ENCODE assay signal across 21 cellular contexts in the genomic region with DNA sequence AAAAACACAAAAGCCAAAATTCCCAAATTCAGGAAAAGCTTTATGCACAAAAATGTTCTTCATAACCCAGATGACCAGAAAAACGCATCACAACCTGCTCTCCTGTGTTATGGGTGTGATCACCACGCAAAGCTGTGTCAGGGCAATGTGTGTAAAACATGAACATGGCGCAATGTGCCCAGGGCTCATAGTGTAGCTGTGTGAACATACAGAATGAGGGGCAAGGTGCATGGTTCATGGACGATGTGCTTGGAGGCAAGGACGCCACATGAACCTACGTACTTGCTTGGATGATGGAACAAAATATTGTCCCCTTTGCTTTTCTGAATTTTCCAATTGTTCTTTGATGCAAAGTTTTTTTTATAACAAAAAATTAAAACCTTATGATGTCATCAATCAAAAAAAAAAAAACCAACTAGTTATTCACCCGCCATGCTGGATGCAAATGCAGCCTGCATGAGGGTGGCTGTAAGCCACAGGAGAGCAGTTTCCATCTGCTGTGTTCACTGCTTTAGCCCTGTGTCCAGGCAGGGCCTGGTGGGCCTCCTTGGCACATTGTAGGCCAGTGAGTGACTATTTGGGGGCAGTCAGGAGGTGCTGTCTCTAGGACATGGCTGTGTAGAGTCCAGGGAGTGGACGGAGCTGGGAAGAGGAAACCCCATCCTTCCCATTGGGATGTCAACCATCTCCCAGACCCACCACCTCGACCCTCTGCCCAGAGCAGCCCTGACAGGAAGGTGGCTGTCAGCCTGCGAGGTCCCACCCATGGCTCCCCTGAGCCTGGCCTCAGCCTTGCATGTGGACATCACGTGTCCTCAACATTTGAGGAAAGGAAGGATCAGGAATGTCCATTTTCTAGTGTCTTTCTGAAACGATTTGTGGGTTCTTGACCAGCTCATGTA. TPM values are rescaled to one million over a fixed set of nuclear protein-coding genes. Genes with fewer than 3 reads are reported as not detected.
DNase-seq lines count a peak whose midpoint lies in the region; ATAC-seq, FAIRE-seq and TF ChIP-seq lines count a peak whose summit lies in the region.
"Had no signal": no experiment of that assay in that cellular context is flagged by ENCODE, and none has a peak within 500 bp of the region (broad histone marks: within the 10 kb centered on the region; RNA-seq: fewer than 3 reads in every experiment).

No MANE protein-coding gene starts in this region.

- no peak for TF ChIP-seq RAD21 in H1 (IDR thresholded peaks at IDR 0.05 in 1 of 2, conservative IDR thresholded peaks at IDR 0.05 in 1 of 2; ENCODE audit: low read depth in 2 of 2, low read length in 2 of 2)

- TF ChIP-seq EP300 in H1 (IDR thresholded peaks at IDR 0.05; ENCODE audit: borderline replicate concordance in 1 of 2, low read depth in 2 of 2, low read length in 2 of 2): no peak

- CTCF ChIA-PET in H1 (lab: Charles Lee; ENCODE audit: partially characterized antibody): interaction anchor here (0.6 to 1.6 kb wide), 3 partner anchors 10 to 55 kb away, joined by 3 to 5 read pairs (median 3); no protein-coding TSS in a partner anchor

- H4K20me1 ChIP-seq in H1 (replicated peaks in 1 of 2; ENCODE audit: control insufficient read depth in 1 of 2, insufficient read depth in 2 of 2, low read length in 2 of 2): peaks cover 0 to 2% of the 10 kb centered on the region in 2 experiments

- ATAC-seq in left ventricle myocardium superior: no peak
- ATAC-seq in HG02610 (IDR thresholded peaks at IDR 0.05; ENCODE audit: unreplicated experiment): no peak
- no peak for ATAC-seq in GM21723 (IDR thresholded peaks at IDR 0.05; ENCODE audit: unreplicated experiment)
- ATAC-seq: GM23338, HCT116 had no signal

- no peak overlapping the region for H3K14ac ChIP-seq in H1 (ENCODE audit: insufficient read length)

- 77% methylated on average over 12 of the region's 12 CpGs; no CpG with 5 or more reads in 1 of the 2 experiments for WGBS in H1 (ENCODE audit: extremely low coverage in 1 of 2, insufficient coverage in 1 of 2, insufficient read length in 1 of 2, insufficient replicate concordance in 2 of 2, low coverage in 1 of 2, low lambda C conversion rate in 2 of 2, missing lambda C conversion rate in 1 of 2), 2 experiments

- no peak overlapping the region for H2BK120ac ChIP-seq in H1 (replicated peaks; ENCODE audit: low read depth, low read length)

- no peak overlapping the region for H4K91ac ChIP-seq in H1 (replicated peaks; ENCODE audit: insufficient read length, low read length)

- peaks cover 16% of the 10 kb centered on the region; the same call in 1 of the 2 replicates for H3K23me2 ChIP-seq in H1 (ENCODE audit: low read depth, low read length)

- no peak overlapping the region for H3K4me2 ChIP-seq in H1 (ENCODE audit: insufficient read depth in 1 of 2, low read depth in 2 of 2, low read length in 2 of 2)
- H3K4me2 ChIP-seq: GM23338 had no signal

- no peaks in the 10 kb centered on the region for H3K9me3 ChIP-seq in right atrium auricular region
- peaks cover 0 to 15% of the 10 kb centered on the region in 2 experiments; a peak in 1 of 4 replicates for H3K9me3 ChIP-seq in H1 (ENCODE audit: insufficient read depth in 2 of 2, low read depth in 1 of 2, low read length in 1 of 2)
- no peaks in the 10 kb centered on the region for H3K9me3 ChIP-seq in tibial artery
- H3K9me3 ChIP-seq: Peyer's patch had no signal

- H2BK20ac ChIP-seq in H1 (ENCODE audit: low read length): no peak overlapping the region

- H3K36me3 ChIP-seq in right atrium auricular region (no peaks in the 10 kb centered on the region), H1 (ENCODE audit: control insufficient read depth in 2 of 4, insufficient read depth in 4 of 4, low read length in 3 of 4) (no peaks in the 10 kb centered on the region), tibial artery (no peaks in the 10 kb centered on the region)
- H3K36me3 ChIP-seq: BE2C, Peyer's patch had no signal

- no peak overlapping the region for H3K56ac ChIP-seq in H1 (replicated peaks; ENCODE audit: insufficient read length, low read depth, low read length)

- TF ChIP-seq CTCF in right atrium auricular region (IDR thresholded peaks at IDR 0.05) (no peak), H1 (IDR thresholded peaks at IDR 0.05; ENCODE audit: control extremely low read depth in 1 of 3, insufficient read depth in 1 of 3, low read depth in 1 of 3, low read length in 3 of 3) (no peak), tibial artery (IDR thresholded peaks at IDR 0.05) (no peak)

- H3K27me3 ChIP-seq in right atrium auricular region (no peaks in the 10 kb centered on the region), H1 (replicated peaks in 1 of 4; ENCODE audit: control insufficient read depth in 3 of 4, extremely low read depth in 1 of 4, insufficient read depth in 3 of 4, low read length in 3 of 4) (peaks cover 0 to 3% (median 0%) of the 10 kb centered on the region in 4 experiments; a peak in 1 of 7 replicates), tibial artery (peaks cover 0 to 26% of the 10 kb centered on the region in 2 donors)
- H3K27me3 ChIP-seq: BE2C, Peyer's patch had no signal

- H3K27ac ChIP-seq in right atrium auricular region (no peak overlapping the region), H1 (ENCODE audit: low read depth, low read length) (no peak overlapping the region), tibial artery (no peak overlapping the region)
- H3K27ac ChIP-seq: Peyer's patch had no signal

- intact Hi-C loops in left ventricle myocardium superior (cut with micrococcal nuclease): no loop called here
- intact Hi-C loops in tibial artery (cut with DNase I; ENCODE audit: low total_unique reads): no loop called here

- POLR2A ChIA-PET in H1 (lab: Charles Lee; ENCODE audit: partially characterized antibody): interaction anchor here (1.1 kb wide), 1 partner anchor 13 kb away, joined by 3 read pairs; no protein-coding TSS in a partner anchor

- H3K9ac ChIP-seq in H1 (replicated peaks in 1 of 4; ENCODE audit: extremely low read depth in 1 of 4, low read depth in 3 of 4, low read length in 3 of 4): no peak overlapping the region; a peak in 1 of 7 replicates

- peak overlapping the region; percentile 72; the same call in 1 of the 2 replicates for H2BK15ac ChIP-seq in H1 (ENCODE audit: low read length)

- no peaks in the 10 kb centered on the region for H3K4me1 ChIP-seq in right atrium auricular region
- H3K4me1 ChIP-seq in H1 (replicated peaks in 1 of 4; ENCODE audit: control insufficient read depth in 3 of 4, insufficient read depth in 4 of 4, low read length in 3 of 4): no peaks in the 10 kb centered on the region; a peak in 1 of 7 replicates
- H3K4me1 ChIP-seq in tibial artery: no peaks in the 10 kb centered on the region
- H3K4me1 ChIP-seq: BE2C, Peyer's patch had no signal

- no peak overlapping the region for H2AK5ac ChIP-seq in H1 (ENCODE audit: low read depth, low read length)

- TF ChIP-seq POLR2A in H1 (IDR thresholded peaks at IDR 0.05; ENCODE audit: control extremely low read depth in 1 of 2, low read depth in 2 of 2, low read length in 2 of 2): no peak

- H4K8ac ChIP-seq in H1 (ENCODE audit: extremely low read depth, insufficient read depth, low read length): no peak overlapping the region

- H3K79me1 ChIP-seq in H1 (ENCODE audit: low read depth, low read length): peaks cover 3% of the 10 kb centered on the region; the same call in 1 of the 2 replicates

- no peak overlapping the region for H3K23ac ChIP-seq in H1 (ENCODE audit: insufficient read length)

- DNase-seq in left ventricle myocardium superior (peak; percentile 15), right atrium auricular region (ENCODE audit: low spot score) (no peak), H1 (ENCODE audit: low read depth in 1 of 2, low spot score in 2 of 2) (no peak), mesenteric fat pad (ENCODE audit: low spot score) (peak; percentile 59), tibial artery (peak; percentile 7 to 31), MV-4-11 (lab: John Stamatoyannopoulos, UW) (no peak)
- DNase-seq: CD4-positive, CD25-positive, alpha-beta regulatory T cell; COR-L47; GF-D8; KG1; NCI-H1694 treated with DMSO at 0.1 percent for 48 hours; NK-92 treated with Interleukin-12 subunit alpha and Interleukin-12 subunit beta, amount 100 ng/mL, for 24 hours had no signal

- H3K4me3 ChIP-seq in right atrium auricular region (no peak overlapping the region), H1 (ENCODE audit: extremely low read depth in 1 of 4, insufficient read depth in 2 of 4, low read depth in 3 of 4, low read length in 4 of 4) (no peak overlapping the region), tibial artery (no peak overlapping the region)
- H3K4me3 ChIP-seq: GM23338, Peyer's patch had no signal

- no peak for FAIRE-seq in H1 (lab: Jason Lieb, UNC)
- FAIRE-seq: A204.1 had no signal

- no peak overlapping the region for H2BK12ac ChIP-seq in H1 (ENCODE audit: low read depth, low read length)

- H2AFZ ChIP-seq in H1 (ENCODE audit: low read length): no peak overlapping the region
- H2AFZ ChIP-seq: GM23338 had no signal

- no peak overlapping the region for H2BK5ac ChIP-seq in H1 (ENCODE audit: low read depth, low read length)

- H3K79me2 ChIP-seq in H1 (ENCODE audit: control insufficient read depth in 1 of 2, insufficient read depth in 2 of 2, low read length in 2 of 2): no peaks in the 10 kb centered on the region

- no peak overlapping the region for H4K5ac ChIP-seq in H1 (ENCODE audit: insufficient read length, low read depth, low read length)

- no peak overlapping the region for H3K4ac ChIP-seq in H1 (replicated peaks; ENCODE audit: insufficient read length, low read depth, low read length)

- H3K18ac ChIP-seq in H1 (ENCODE audit: extremely low read depth, low read length): no peak overlapping the region

RNA-seq across cellular contexts. Expression of a gene that starts 13.6 kb away (rescaled TPM):
- not detected for total RNA-seq in left ventricle myocardium superior
- total RNA-seq in right atrium auricular region: not detected
- not detected in 2 replicates for total RNA-seq in H1 (2021; fragmentation: NEBNext Ultra II Directional; extraction: Animal tissue kit (Norgen Biotek cat#: 25700))
- 0.08 TPM in 1 of 2 replicates, not detected in the other for polyA plus RNA-seq in H1 (2011; rRNA removed)
- polyA plus RNA-seq in H1 (2011; cell fraction: cytosol; rRNA removed): not detected
- polyA plus RNA-seq in H1 (2011; cell fraction: nucleus; rRNA removed): 0.09 TPM
- not detected in 4 replicates for polyA plus RNA-seq in H1 (2012, experiment 1 of 2)
- polyA plus RNA-seq in H1 (2012, experiment 2 of 2): not detected
- polyA plus RNA-seq in H1 (2013, experiment 1 of 2): not detected
- polyA plus RNA-seq in H1 (2013, experiment 2 of 2): not detected
- polyA minus RNA-seq in H1 (2011; rRNA and poly(A)+ RNA removed): not detected in 2 replicates
- polyA minus RNA-seq in H1 (2011; cell fraction: cytosol; rRNA and poly(A)+ RNA removed): not detected
- 0.90 TPM for polyA minus RNA-seq in H1 (2011; cell fraction: nucleus; rRNA and poly(A)+ RNA removed)
- total RNA-seq in mesenteric fat pad: not detected
- total RNA-seq: CD4-positive, CD25-positive, alpha-beta regulatory T cell; Daoy; GM23338; NCI-H460; Peyer's patch had no signal
- polyA plus RNA-seq: CD4-positive, CD25-positive, alpha-beta regulatory T cell; GM23338 had no signal

RNA-seq across cellular contexts. Expression of a gene that starts 25.0 kb away (rescaled TPM):
- total RNA-seq in left ventricle myocardium superior (not detected), right atrium auricular region (not detected), mesenteric fat pad (not detected)
- total RNA-seq in H1 (2021; fragmentation: NEBNext Ultra II Directional; extraction: Animal tissue kit (Norgen Biotek cat#: 25700)): not detected in 2 replicates
- 0.06 and 0.11 TPM in 2 replicates for polyA plus RNA-seq in H1 (2011; rRNA removed)
- not detected for polyA plus RNA-seq in H1 (2011; cell fraction: cytosol; rRNA removed)
- polyA plus RNA-seq in H1 (2011; cell fraction: nucleus; rRNA removed): 0.13 TPM
- polyA plus RNA-seq in H1 (2012, experiment 1 of 2): 0.16 TPM in 1 of 4 replicates, not detected in the others
- polyA plus RNA-seq in H1 (2012, experiment 2 of 2): not detected
- polyA plus RNA-seq in H1 (2013, experiment 1 of 2): not detected
- polyA plus RNA-seq in H1 (2013, experiment 2 of 2): not detected
- 0.38 and 0.51 TPM in 2 replicates for polyA minus RNA-seq in H1 (2011; rRNA and poly(A)+ RNA removed)
- polyA minus RNA-seq in H1 (2011; cell fraction: cytosol; rRNA and poly(A)+ RNA removed): not detected
- polyA minus RNA-seq in H1 (2011; cell fraction: nucleus; rRNA and poly(A)+ RNA removed): not detected
- total RNA-seq: CD4-positive, CD25-positive, alpha-beta regulatory T cell; Daoy; GM23338; NCI-H460; Peyer's patch had no signal
- polyA plus RNA-seq: CD4-positive, CD25-positive, alpha-beta regulatory T cell had no signal

RNA-seq across cellular contexts. Expression of a gene that starts 32.2 kb away (rescaled TPM):
- total RNA-seq in left ventricle myocardium superior: not detected
- not detected for total RNA-seq in right atrium auricular region
- not detected in 2 replicates for total RNA-seq in H1 (2021; fragmentation: NEBNext Ultra II Directional; extraction: Animal tissue kit (Norgen Biotek cat#: 25700))
- 0.16 TPM in 1 of 2 replicates, not detected in the other for polyA plus RNA-seq in H1 (2011; rRNA removed)
- polyA plus RNA-seq in H1 (2011; cell fraction: cytosol; rRNA removed): not detected
- polyA plus RNA-seq in H1 (2011; cell fraction: nucleus; rRNA removed): 0.20 TPM
- polyA plus RNA-seq in H1 (2012, experiment 1 of 2): not detected in 4 replicates
- polyA plus RNA-seq in H1 (2012, experiment 2 of 2): not detected
- not detected for polyA plus RNA-seq in H1 (2013, experiment 1 of 2)
- polyA plus RNA-seq in H1 (2013, experiment 2 of 2): not detected
- 0.19 TPM in 1 of 2 replicates, not detected in the other for polyA minus RNA-seq in H1 (2011; rRNA and poly(A)+ RNA removed)
- not detected for polyA minus RNA-seq in H1 (2011; cell fraction: cytosol; rRNA and poly(A)+ RNA removed)
- 1.9 TPM for polyA minus RNA-seq in H1 (2011; cell fraction: nucleus; rRNA and poly(A)+ RNA removed)
- not detected for total RNA-seq in mesenteric fat pad
- total RNA-seq: CD4-positive, CD25-positive, alpha-beta regulatory T cell; Daoy; GM23338; NCI-H460; Peyer's patch had no signal
- polyA plus RNA-seq: CD4-positive, CD25-positive, alpha-beta regulatory T cell; GM23338 had no signal

RNA-seq across cellular contexts. Expression of a gene that starts 47.2 kb away (rescaled TPM):
- not detected for total RNA-seq in left ventricle myocardium superior
- total RNA-seq in right atrium auricular region: not detected
- total RNA-seq in H1 (2021; fragmentation: NEBNext Ultra II Directional; extraction: Animal tissue kit (Norgen Biotek cat#: 25700)): not detected in 2 replicates
- polyA plus RNA-seq in H1 (2011; rRNA removed): not detected in 2 replicates
- polyA plus RNA-seq in H1 (2011; cell fraction: cytosol; rRNA removed): not detected
- 0.09 TPM for polyA plus RNA-seq in H1 (2011; cell fraction: nucleus; rRNA removed)
- polyA plus RNA-seq in H1 (2012, experiment 1 of 2): not detected in 4 replicates
- not detected for polyA plus RNA-seq in H1 (2012, experiment 2 of 2)
- polyA plus RNA-seq in H1 (2013, experiment 1 of 2): not detected
- not detected for polyA plus RNA-seq in H1 (2013, experiment 2 of 2)
- polyA minus RNA-seq in H1 (2011; rRNA and poly(A)+ RNA removed): not detected in 2 replicates
- not detected for polyA minus RNA-seq in H1 (2011; cell fraction: cytosol; rRNA and poly(A)+ RNA removed)
- polyA minus RNA-seq in H1 (2011; cell fraction: nucleus; rRNA and poly(A)+ RNA removed): not detected
- total RNA-seq in mesenteric fat pad: not detected
- total RNA-seq: CD4-positive, CD25-positive, alpha-beta regulatory T cell; Daoy; GM23338; NCI-H460; Peyer's patch had no signal
- polyA plus RNA-seq: CD4-positive, CD25-positive, alpha-beta regulatory T cell; GM23338 had no signal

RNA-seq across cellular contexts. Expression of a gene that starts 54.1 kb away (rescaled TPM):
- not detected for total RNA-seq in left ventricle myocardium superior
- not detected for total RNA-seq in right atrium auricular region
- not detected in 2 replicates for total RNA-seq in H1 (2021; fragmentation: NEBNext Ultra II Directional; extraction: Animal tissue kit (Norgen Biotek cat#: 25700))
- polyA plus RNA-seq in H1 (2011; rRNA removed): 0.08 and 0.09 TPM in 2 replicates
- not detected for polyA plus RNA-seq in H1 (2011; cell fraction: cytosol; rRNA removed)
- not detected for polyA plus RNA-seq in H1 (2011; cell fraction: nucleus; rRNA removed)
- not detected in 4 replicates for polyA plus RNA-seq in H1 (2012, experiment 1 of 2)
- not detected for polyA plus RNA-seq in H1 (2012, experiment 2 of 2)
- not detected for polyA plus RNA-seq in H1 (2013, experiment 1 of 2)
- polyA plus RNA-seq in H1 (2013, experiment 2 of 2): not detected
- polyA minus RNA-seq in H1 (2011; rRNA and poly(A)+ RNA removed): 0.15 and 0.22 TPM in 2 replicates
- not detected for polyA minus RNA-seq in H1 (2011; cell fraction: cytosol; rRNA and poly(A)+ RNA removed)
- not detected for polyA minus RNA-seq in H1 (2011; cell fraction: nucleus; rRNA and poly(A)+ RNA removed)
- total RNA-seq in mesenteric fat pad: not detected
- total RNA-seq: CD4-positive, CD25-positive, alpha-beta regulatory T cell; Daoy; GM23338; NCI-H460; Peyer's patch had no signal
- polyA plus RNA-seq: CD4-positive, CD25-positive, alpha-beta regulatory T cell; GM23338 had no signal

Comparison
In these comparisons a context has a peak if more than half of its experiments do, and no peak if none do; other contexts are left out.
1. DNase-seq: peak in left ventricle myocardium superior (single experiment), mesenteric fat pad (single experiment) and tibial artery (2 of 2); none in right atrium auricular region (single experiment), H1 (0 of 2) and MV-4-11 (single experiment).